ENCODE assay signal across 13 cellular contexts in the genomic region with DNA sequence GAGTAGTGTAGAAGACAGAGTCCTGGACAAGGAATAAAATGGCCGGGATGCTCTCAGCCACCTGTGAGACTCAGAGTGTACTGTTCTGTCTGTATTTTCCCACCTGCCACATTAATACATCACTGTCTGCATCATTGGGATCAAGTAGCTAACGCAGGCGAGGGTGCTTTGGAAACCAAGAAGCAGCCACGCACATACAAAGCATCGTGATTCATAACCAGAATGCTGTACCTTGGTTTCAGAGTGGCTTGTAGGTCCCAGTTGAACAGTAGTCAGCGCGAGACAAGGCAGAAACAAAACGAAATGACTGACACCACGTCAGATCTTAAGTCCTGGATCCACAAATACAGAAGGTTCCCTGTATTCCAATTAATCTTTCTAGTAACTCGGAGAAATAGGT.
DNase-seq lines count a peak whose midpoint lies in the region; ATAC-seq and TF ChIP-seq lines count a peak whose summit lies in the region.
"Had no signal": no experiment of that assay in that cellular context is flagged by ENCODE, and none has a peak within 500 bp of the region (broad histone marks: within the 10 kb centered on the region; RNA-seq: fewer than 3 reads in every experiment).

No MANE protein-coding gene starts in this region.

- no peak for TF ChIP-seq RAD21 in IMR-90 (IDR thresholded peaks at IDR 0.05; ENCODE audit: low read length)

- no peak overlapping the region for H4K8ac ChIP-seq in IMR-90 (ENCODE audit: low read depth in 2 of 2, low read length in 2 of 2)

- no peaks in the 10 kb centered on the region for H3K9me3 Mint-ChIP-seq in MCF 10A (ENCODE audit: unreplicated experiment)
- H3K9me3 Mint-ChIP-seq in chondrocyte (ENCODE audit: low read depth), result peaks cover 18% of the 10 kb centered on the region
- H3K9me3 Mint-ChIP-seq: natural killer cell had no signal

- no peak overlapping the region for H2AK9ac ChIP-seq in IMR-90 (replicated peaks; ENCODE audit: low read depth, low read length, poor library complexity)

- H3K36me3 Mint-ChIP-seq in MCF 10A (ENCODE audit: insufficient read depth, unreplicated experiment), result no peaks in the 10 kb centered on the region
- H3K36me3 Mint-ChIP-seq in chondrocyte (ENCODE audit: low read depth), result peaks cover 1% of the 10 kb centered on the region
- H3K36me3 Mint-ChIP-seq: natural killer cell had no signal

- H3K4me1 Mint-ChIP-seq in MCF 10A (ENCODE audit: insufficient read depth, unreplicated experiment), result peaks cover 6% of the 10 kb centered on the region
- peaks cover 17% of the 10 kb centered on the region for H3K4me1 Mint-ChIP-seq in chondrocyte (ENCODE audit: low read depth)

- no peak overlapping the region for H2AFZ ChIP-seq in IMR-90 (replicated peaks; ENCODE audit: low read length, poor library complexity)

- dilution Hi-C loops in IMR-90 (cut with HindIII; ENCODE audit: low sequenced_read_pairs, unreplicated experiment), result no loop called here

- H3K9me3 ChIP-seq in breast epithelium, result peaks cover 12 to 17% of the 10 kb centered on the region in 2 donors
- peaks cover 6% of the 10 kb centered on the region for H3K9me3 ChIP-seq in IMR-90 (ENCODE audit: control insufficient read depth, insufficient read depth, low read length)
- H3K9me3 ChIP-seq in uterus, result peaks cover 0 to 5% of the 10 kb centered on the region in 2 donors

- no peak overlapping the region for H4K5ac ChIP-seq in IMR-90 (ENCODE audit: low read depth, low read length)

- H3K4me3 ChIP-seq in breast epithelium, result no peak overlapping the region
- H3K4me3 ChIP-seq in IMR-90 (ENCODE audit: insufficient read depth, low read depth, low read length), result no peak overlapping the region
- no peak overlapping the region for H3K4me3 ChIP-seq in uterus
- H3K4me3 ChIP-seq: tibial artery had no signal

- no peak overlapping the region for H2BK20ac ChIP-seq in IMR-90 (ENCODE audit: low read depth, low read length)

- BruUV-seq in MCF 10A (replicated peaks; lab: Mats Ljungman, UMichigan) (no TSS peak), IMR-90 (replicated peaks; lab: Mats Ljungman, UMichigan) (no TSS peak)

- peak overlapping the region; percentile 29; the same call in 1 of the 2 replicates for H2AK5ac ChIP-seq in IMR-90 (ENCODE audit: low read depth, low read length)

- POLR2A ChIA-PET in MCF 10A (lab: Yijun Ruan, JAX) (interaction anchor here (0.8 to 1.2 kb wide), 3 partner anchors 10 to 37 kb away, joined by 3 to 7 read pairs (median 3); no protein-coding TSS in a partner anchor), IMR-90 (lab: Charles Lee; ENCODE audit: unreplicated experiment) (no interaction called here)

- no peaks in the 10 kb centered on the region for H3K27me3 Mint-ChIP-seq in MCF 10A (ENCODE audit: insufficient read depth, unreplicated experiment)
- peaks cover 6% of the 10 kb centered on the region for H3K27me3 Mint-ChIP-seq in chondrocyte (ENCODE audit: low read depth)

- TF ChIP-seq POLR2A in breast epithelium (IDR thresholded peaks at IDR 0.05) (no peak), IMR-90 (IDR thresholded peaks at IDR 0.05; ENCODE audit: low read depth, low read length) (no peak), uterus (IDR thresholded peaks at IDR 0.05) (no peak)

- H3K23ac ChIP-seq in IMR-90 (ENCODE audit: low read depth, low read length), result no peak overlapping the region

- H2BK15ac ChIP-seq in IMR-90 (ENCODE audit: low read depth, low read length), result no peak overlapping the region

- no peaks in the 10 kb centered on the region for H3K79me1 ChIP-seq in IMR-90 (ENCODE audit: low read depth in 1 of 2, low read length in 2 of 2)

- no peak overlapping the region for H3K9ac ChIP-seq in IMR-90 (ENCODE audit: low read depth, low read length)

- no peaks in the 10 kb centered on the region for H4K20me1 ChIP-seq in IMR-90 (ENCODE audit: insufficient read depth, low read length)

- intact Hi-C loops in breast epithelium (cut with DNase I; ENCODE audit: low total_unique reads) (no loop called here), MCF 10A (cut with micrococcal nuclease) (no loop called here), IMR-90 (cut with micrococcal nuclease) (loop anchor here (10.0 kb wide), 4 partner anchors 165 to 485 kb away; partner anchors contain the start of gene GRIK4), uterus (cut with DNase I; ENCODE audit: low total_unique reads) (no loop called here), Right ventricle myocardium superior (cut with DNase I) (no loop called here)

- H4K91ac ChIP-seq in IMR-90 (ENCODE audit: insufficient read depth, low read depth, low read length), result no peak overlapping the region

- no peak overlapping the region for H3K56ac ChIP-seq in IMR-90 (ENCODE audit: extremely low read depth, insufficient read depth, low read length)

- no peak overlapping the region for H3K4ac ChIP-seq in IMR-90 (ENCODE audit: low read depth, low read length)

- CTCF ChIA-PET in MCF 10A (lab: Yijun Ruan, JAX), result interaction anchor here (2.1 kb wide), 1 partner anchor 24 kb away, joined by 9 read pairs; no protein-coding TSS in a partner anchor
- CTCF ChIA-PET in IMR-90 (lab: Yijun Ruan, JAX), result interaction anchor here (1.1 to 1.2 kb wide), 2 partner anchors 10 to 25 kb away, joined by 3 read pairs; no protein-coding TSS in a partner anchor

- in situ Hi-C loops in IMR-90 (cut with MboI; ENCODE audit: low sequenced_read_pairs), result no loop called here

- H3K4me1 ChIP-seq in breast epithelium (peaks cover 0 to 6% of the 10 kb centered on the region in 2 donors), IMR-90 (ENCODE audit: control insufficient read depth, insufficient read depth, low read length) (peaks cover 11% of the 10 kb centered on the region; the same call in 1 of the 2 replicates), uterus (peaks cover 10 to 24% of the 10 kb centered on the region in 2 donors)

- H3K27ac Mint-ChIP-seq in MCF 10A (ENCODE audit: low read depth, unreplicated experiment) (no peak overlapping the region), chondrocyte (ENCODE audit: unreplicated experiment) (no peak overlapping the region)
- H3K27ac Mint-ChIP-seq: natural killer cell had no signal

- peaks cover 10% of the 10 kb centered on the region for H3K9me1 ChIP-seq in IMR-90 (ENCODE audit: insufficient read depth, low read length)

- no peak overlapping the region for H3K4me3 Mint-ChIP-seq in MCF 10A (ENCODE audit: unreplicated experiment)
- H3K4me3 Mint-ChIP-seq in chondrocyte (ENCODE audit: unreplicated experiment), result no peak overlapping the region
- H3K4me3 Mint-ChIP-seq: natural killer cell had no signal

- no peak overlapping the region for H3K14ac ChIP-seq in IMR-90 (replicated peaks; ENCODE audit: low read depth, low read length)

- no peak for DNase-seq in breast epithelium (ENCODE audit: low spot score in 2 of 2)
- no peak for DNase-seq in MCF 10A (ENCODE audit: unreplicated experiment)
- no peak for DNase-seq in IMR-90
- no peak for DNase-seq in uterus
- DNase-seq in chondrocyte (ENCODE audit: low spot score), result no peak
- DNase-seq in islet precursor cell, result no peak
- no peak for DNase-seq in Right ventricle myocardium superior
- DNase-seq: activated CD4-positive, alpha-beta T cell treated with anti-CD3 and anti-CD28 coated beads for 48 hours; natural killer cell; NCI-H2029 treated with DMSO at 0.1 percent for 48 hours; stimulated activated CD4-positive, alpha-beta T cell treated with anti-CD3 and anti-CD28 coated beads, Interleukin-2, amount 100 ng/mL, for 48 hours had no signal

- H2BK5ac ChIP-seq in IMR-90 (ENCODE audit: low read depth, low read length, poor library complexity, severe bottlenecking), result no peak overlapping the region

- no peaks in the 10 kb centered on the region for H3K36me3 ChIP-seq in breast epithelium
- H3K36me3 ChIP-seq in IMR-90 (ENCODE audit: control insufficient read depth, insufficient read depth, low read length), result no peaks in the 10 kb centered on the region
- no peaks in the 10 kb centered on the region for H3K36me3 ChIP-seq in uterus
- H3K36me3 ChIP-seq: tibial artery had no signal

- TF ChIP-seq CTCF in breast epithelium (IDR thresholded peaks at IDR 0.05), result no peak
- no peak for TF ChIP-seq CTCF in MCF 10A (IDR thresholded peaks at IDR 0.05; ENCODE audit: unreplicated experiment)
- TF ChIP-seq CTCF in IMR-90 (conservative IDR thresholded peaks at IDR 0.05; ENCODE audit: low read depth, low read length), result no peak
- TF ChIP-seq CTCF in uterus (IDR thresholded peaks at IDR 0.05), result no peak
- no peak for TF ChIP-seq CTCF in chondrocyte (IDR thresholded peaks at IDR 0.05)

- H3K27ac ChIP-seq in breast epithelium (peak overlapping the region; percentile 25 to 29), IMR-90 (ENCODE audit: insufficient read depth, low read length) (no peak overlapping the region), uterus (peak overlapping the region; percentile 64 to 74)
- H3K27ac ChIP-seq: tibial artery had no signal

- no peak overlapping the region for H3K18ac ChIP-seq in IMR-90 (ENCODE audit: low read depth, low read length)

- H2BK120ac ChIP-seq in IMR-90 (ENCODE audit: low read depth, low read length), result no peak overlapping the region

- ATAC-seq in HG02759 (IDR thresholded peaks at IDR 0.05; ENCODE audit: unreplicated experiment) (peak; percentile 63), IMR-90 (ENCODE audit: low read depth) (no peak), Right ventricle myocardium superior (ENCODE audit: poor library complexity) (no peak)
- ATAC-seq: natural killer cell had no signal

- H3K4me2 ChIP-seq in IMR-90 (ENCODE audit: low read depth, low read length), result no peak overlapping the region

- no peaks in the 10 kb centered on the region for H3K27me3 ChIP-seq in breast epithelium
- H3K27me3 ChIP-seq in IMR-90 (ENCODE audit: control insufficient read depth, insufficient read depth, low read length), result peaks cover 3% of the 10 kb centered on the region; the same call in 1 of the 2 replicates
- H3K27me3 ChIP-seq in uterus, result no peaks in the 10 kb centered on the region

- 96% methylated on average over 4 of the region's 10 CpGs; no CpG with 5 or more reads in 1 of the 2 experiments for WGBS in IMR-90 (ENCODE audit: extremely low coverage in 2 of 2, insufficient read length in 1 of 2), 2 experiments

TF ChIP-seq in IMR-90, 13 proteins besides CTCF, POLR2A, EP300 and RAD21 (continues in another document):
- TF ChIP-seq BHLHE40 (IDR thresholded peaks at IDR 0.05; ENCODE audit: low read depth, low read length) (no peak), NFE2L2 (IDR thresholded peaks at IDR 0.05; ENCODE audit: low read depth, low read length) (no peak), ELK1 (IDR thresholded peaks at IDR 0.05; ENCODE audit: borderline replicate concordance, low read depth, low read length) (no peak), MAZ (IDR thresholded peaks at IDR 0.05; ENCODE audit: borderline replicate concordance, low read depth, low read length) (no peak), MXI1 (IDR thresholded peaks at IDR 0.05; ENCODE audit: borderline replicate concordance, low read depth, low read length) (no peak)
